In the genomic region with DNA sequence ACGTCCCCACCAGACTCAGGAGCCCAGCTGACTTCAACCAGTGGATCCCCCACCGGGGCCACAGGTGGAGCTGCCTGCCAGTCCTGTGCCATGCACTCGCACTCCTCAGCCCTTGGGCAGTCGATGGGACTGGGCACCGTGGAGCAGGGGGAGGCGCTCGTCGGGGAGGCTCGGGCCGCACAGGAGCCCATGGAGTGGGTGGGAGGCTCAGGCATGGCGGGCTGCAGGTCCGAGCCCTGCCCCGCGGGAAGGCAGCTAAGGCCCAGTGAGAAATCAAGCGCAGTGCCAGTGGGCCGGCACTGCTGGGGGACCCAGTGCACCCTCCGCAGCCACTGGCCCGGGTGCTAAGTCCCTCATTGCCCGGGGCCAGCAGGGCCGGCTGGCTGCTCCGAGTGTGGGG, we compare ENCODE assay signal across 6 cellular contexts. TPM values are rescaled to one million over a fixed set of nuclear protein-coding genes. Genes with fewer than 3 reads are reported as not detected.
"Had no signal": no experiment of that assay in that cellular context is flagged by ENCODE, and none has a peak within 500 bp of the region (broad histone marks: within the 10 kb centered on the region; RNA-seq: fewer than 3 reads in every experiment).

No MANE protein-coding gene starts in this region.

RNA-seq across cellular contexts. Expression of gene LRRC30, which starts 52.3 kb away (rescaled TPM):
- polyA plus RNA-seq: endothelial cell of umbilical vein, esophagus, fibroblast of lung, foreskin keratinocyte, heart left ventricle, heart right ventricle had no signal
